23 cellular contexts compared by ENCODE assay signal in the genomic region with DNA sequence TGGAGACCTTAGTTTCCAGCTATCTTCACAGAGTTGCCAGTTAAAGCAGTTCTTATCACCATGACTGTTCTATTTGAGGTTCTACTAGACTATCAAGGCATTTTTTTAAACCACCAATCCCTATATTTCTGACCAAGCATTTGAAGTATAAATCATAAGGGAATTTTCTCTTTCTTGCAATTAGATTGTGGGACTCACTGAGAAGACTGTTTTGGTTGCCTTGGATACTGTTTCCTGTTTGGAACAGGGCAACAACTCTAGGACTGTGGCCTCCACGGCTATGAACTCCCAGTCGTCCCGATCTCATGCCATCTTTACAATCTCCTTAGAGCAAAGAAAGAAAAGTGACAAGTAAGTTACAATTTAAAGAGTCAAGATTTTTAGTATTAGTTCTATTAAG. TPM values are rescaled to one million over a fixed set of nuclear protein-coding genes. Genes with fewer than 3 reads are reported as not detected.
DNase-seq lines count a peak whose midpoint lies in the region; ATAC-seq, FAIRE-seq and TF ChIP-seq lines count a peak whose summit lies in the region.
"Had no signal": no experiment of that assay in that cellular context is flagged by ENCODE, and none has a peak within 500 bp of the region (broad histone marks: within the 10 kb centered on the region; RNA-seq: fewer than 3 reads in every experiment).

No MANE protein-coding gene starts in this region.

- H3K9me3 Mint-ChIP-seq in CD4-positive, alpha-beta T cell = no peaks in the 10 kb centered on the region
- no peaks in the 10 kb centered on the region for H3K9me3 Mint-ChIP-seq in activated T-helper 1 cell treated with anti-CD3 and anti-CD28 coated beads, Interleukin-12 subunit alpha, Interleukin-12 subunit beta, Interleukin-2, Interleukin-4 antibody, amounts not matched to agents 30 ng/mL and 10 ng/mL and 1 ng/mL, durations not matched to agents 14 hours and 24 hours and 36 hours
- H3K9me3 Mint-ChIP-seq in stimulated activated naive CD8-positive, alpha-beta T cell treated with anti-CD3 and anti-CD28 coated beads, Interleukin-15, amount 100 ng/mL, for 72 hours = no peaks in the 10 kb centered on the region

- CTCF ChIA-PET in CD4-positive, alpha-beta T cell (lab: Charles Lee) = no interaction called here

- no peaks in the 10 kb centered on the region for H3K36me3 ChIP-seq in vagina
- no peaks in the 10 kb centered on the region for H3K36me3 ChIP-seq in kidney (ENCODE audit: control insufficient read depth in 1 of 2, insufficient read depth in 2 of 2, low read length in 2 of 2)
- H3K36me3 ChIP-seq: gastroesophageal sphincter, left lung, neutrophil, right atrium auricular region had no signal

- no peak for DNase-seq in CD4-positive, alpha-beta T cell
- no peak for DNase-seq in activated T-helper 1 cell treated with anti-CD3 and anti-CD28 coated beads, Interleukin-12 subunit alpha, Interleukin-12 subunit beta, Interleukin-2, Interleukin-4 antibody, amounts not matched to agents 30 ng/mL and 10 ng/mL and 1 ng/mL, durations not matched to agents 14 hours and 24 hours and 36 hours (ENCODE audit: low spot score)
- peak; percentile 51 for DNase-seq in fibroblast of gingiva (ENCODE audit: low read depth)
- peak; percentile 14 for DNase-seq in myocyte (ENCODE audit: low read depth)
- DNase-seq in vagina (ENCODE audit: extremely low spot score in 2 of 2) = no peak
- DNase-seq in glomerular visceral epithelial cell (ENCODE audit: extremely low spot score) = no peak
- no peak for DNase-seq in kidney
- no peak for DNase-seq in stimulated activated naive CD8-positive, alpha-beta T cell treated with anti-CD3 and anti-CD28 coated beads, Interleukin-15, amount 100 ng/mL, for 72 hours
- DNase-seq: activated CD4-positive, alpha-beta T cell treated with anti-CD3 and anti-CD28 coated beads for 4 hours; activated CD8-positive, alpha-beta memory T cell treated with anti-CD3 and anti-CD28 coated beads, Interleukin-2, amount 50 U/mL, for 48 hours; amygdala; COR-L47; DND-41; left lung; NCI-H1092; NCI-H2081 treated with DMSO at 0.1 percent for 48 hours; NCI-H510A had no signal

- peaks cover 6% of the 10 kb centered on the region for H3K4me1 Mint-ChIP-seq in CD4-positive, alpha-beta T cell (ENCODE audit: low read depth)
- peaks cover 13% of the 10 kb centered on the region for H3K4me1 Mint-ChIP-seq in activated T-helper 1 cell treated with anti-CD3 and anti-CD28 coated beads, Interleukin-12 subunit alpha, Interleukin-12 subunit beta, Interleukin-2, Interleukin-4 antibody, amounts not matched to agents 30 ng/mL and 10 ng/mL and 1 ng/mL, durations not matched to agents 14 hours and 24 hours and 36 hours (ENCODE audit: low read depth)
- H3K4me1 Mint-ChIP-seq in stimulated activated naive CD8-positive, alpha-beta T cell treated with anti-CD3 and anti-CD28 coated beads, Interleukin-15, amount 100 ng/mL, for 72 hours = no peaks in the 10 kb centered on the region

- no peak for ATAC-seq in CD4-positive, alpha-beta T cell (ENCODE audit: poor library complexity)
- no peak for ATAC-seq in stimulated activated naive CD8-positive, alpha-beta T cell treated with anti-CD3 and anti-CD28 coated beads, Interleukin-15, amount 100 ng/mL, for 72 hours
- ATAC-seq: gastroesophageal sphincter, left lung had no signal

- no peak overlapping the region for H3K4me3 Mint-ChIP-seq in CD4-positive, alpha-beta T cell
- no peak overlapping the region for H3K4me3 Mint-ChIP-seq in activated T-helper 1 cell treated with anti-CD3 and anti-CD28 coated beads, Interleukin-12 subunit alpha, Interleukin-12 subunit beta, Interleukin-2, Interleukin-4 antibody, amounts not matched to agents 30 ng/mL and 10 ng/mL and 1 ng/mL, durations not matched to agents 14 hours and 24 hours and 36 hours
- no peak overlapping the region for H3K4me3 Mint-ChIP-seq in stimulated activated naive CD8-positive, alpha-beta T cell treated with anti-CD3 and anti-CD28 coated beads, Interleukin-15, amount 100 ng/mL, for 72 hours

- H3K27ac Mint-ChIP-seq in CD4-positive, alpha-beta T cell = peak overlapping the region; percentile 4
- peak overlapping the region; percentile 44 for H3K27ac Mint-ChIP-seq in activated T-helper 1 cell treated with anti-CD3 and anti-CD28 coated beads, Interleukin-12 subunit alpha, Interleukin-12 subunit beta, Interleukin-2, Interleukin-4 antibody, amounts not matched to agents 30 ng/mL and 10 ng/mL and 1 ng/mL, durations not matched to agents 14 hours and 24 hours and 36 hours
- no peak overlapping the region for H3K27ac Mint-ChIP-seq in stimulated activated naive CD8-positive, alpha-beta T cell treated with anti-CD3 and anti-CD28 coated beads, Interleukin-15, amount 100 ng/mL, for 72 hours

- no peak for TF ChIP-seq POLR2A in vagina (IDR thresholded peaks at IDR 0.05)

- no peaks in the 10 kb centered on the region for H3K36me3 Mint-ChIP-seq in CD4-positive, alpha-beta T cell (ENCODE audit: low read depth)
- H3K36me3 Mint-ChIP-seq in activated T-helper 1 cell treated with anti-CD3 and anti-CD28 coated beads, Interleukin-12 subunit alpha, Interleukin-12 subunit beta, Interleukin-2, Interleukin-4 antibody, amounts not matched to agents 30 ng/mL and 10 ng/mL and 1 ng/mL, durations not matched to agents 14 hours and 24 hours and 36 hours (ENCODE audit: low read depth) = peaks cover 36% of the 10 kb centered on the region

- no peak for FAIRE-seq in kidney (lab: Jason Lieb, UNC)
- FAIRE-seq: colon, TTC549 had no signal

- H3K4me3 ChIP-seq in vagina (no peak overlapping the region), kidney (ENCODE audit: low read length in 2 of 2) (no peak overlapping the region)
- H3K4me3 ChIP-seq: gastroesophageal sphincter, left lung, right atrium auricular region had no signal

- POLR2A ChIA-PET in CD4-positive, alpha-beta T cell (lab: Charles Lee) = no interaction called here

- no peak overlapping the region for H3K9ac ChIP-seq in kidney (ENCODE audit: low read length in 2 of 2)

- intact Hi-C loops in CD4-positive, alpha-beta T cell (cut with DNase I, micrococcal nuclease) = no loop called here
- intact Hi-C loops in activated T-helper 1 cell treated with anti-CD3 and anti-CD28 coated beads, Interleukin-12 subunit alpha, Interleukin-12 subunit beta, Interleukin-2, Interleukin-4 antibody, amounts not matched to agents 30 ng/mL and 10 ng/mL and 1 ng/mL, durations not matched to agents 14 hours and 24 hours and 36 hours (cut with micrococcal nuclease) = no loop called here
- intact Hi-C loops in vagina (cut with DNase I) = no loop called here
- intact Hi-C loops in kidney (cut with DNase I) = no loop called here

- H3K4me1 ChIP-seq in vagina = no peaks in the 10 kb centered on the region
- H3K4me1 ChIP-seq in kidney (ENCODE audit: control insufficient read depth in 1 of 2, insufficient read depth in 1 of 2, low read depth in 1 of 2, low read length in 2 of 2) = no peaks in the 10 kb centered on the region
- H3K4me1 ChIP-seq: gastroesophageal sphincter, left lung, right atrium auricular region had no signal

- H3K9me3 ChIP-seq in CD4-positive, alpha-beta T cell (ENCODE audit: control insufficient read depth, low read length) = no peaks in the 10 kb centered on the region
- H3K9me3 ChIP-seq in vagina (no peaks in the 10 kb centered on the region), kidney (ENCODE audit: control insufficient read depth in 1 of 2, low read length in 2 of 2) (no peaks in the 10 kb centered on the region)
- H3K9me3 ChIP-seq: gastroesophageal sphincter, left lung, neutrophil, right atrium auricular region had no signal

- H3K27me3 ChIP-seq in CD4-positive, alpha-beta T cell (ENCODE audit: control insufficient read depth, insufficient read depth, low read length) = no peaks in the 10 kb centered on the region
- no peaks in the 10 kb centered on the region for H3K27me3 ChIP-seq in vagina
- H3K27me3 ChIP-seq: gastroesophageal sphincter, left lung, neutrophil, right atrium auricular region had no signal

- no peaks in the 10 kb centered on the region for H3K27me3 Mint-ChIP-seq in CD4-positive, alpha-beta T cell
- no peaks in the 10 kb centered on the region for H3K27me3 Mint-ChIP-seq in activated T-helper 1 cell treated with anti-CD3 and anti-CD28 coated beads, Interleukin-12 subunit alpha, Interleukin-12 subunit beta, Interleukin-2, Interleukin-4 antibody, amounts not matched to agents 30 ng/mL and 10 ng/mL and 1 ng/mL, durations not matched to agents 14 hours and 24 hours and 36 hours (ENCODE audit: insufficient read depth)
- H3K27me3 Mint-ChIP-seq in stimulated activated naive CD8-positive, alpha-beta T cell treated with anti-CD3 and anti-CD28 coated beads, Interleukin-15, amount 100 ng/mL, for 72 hours = no peaks in the 10 kb centered on the region

- H3K27ac ChIP-seq in CD4-positive, alpha-beta T cell (ENCODE audit: low read depth, low read length) = no peak overlapping the region
- H3K27ac ChIP-seq in vagina (no peak overlapping the region), kidney (ENCODE audit: low read depth in 2 of 2, low read length in 2 of 2) (no peak overlapping the region)
- H3K27ac ChIP-seq: gastroesophageal sphincter, left lung, neutrophil, right atrium auricular region had no signal

- TF ChIP-seq CTCF in CD4-positive, alpha-beta T cell (IDR thresholded peaks at IDR 0.05) = no peak
- TF ChIP-seq CTCF in vagina (IDR thresholded peaks at IDR 0.05) (no peak), kidney (IDR thresholded peaks at IDR 0.05; ENCODE audit: borderline replicate concordance, extremely low read depth, insufficient read depth) (no peak)

RNA-seq across cellular contexts. Expression of a gene that starts 11.8 kb away (rescaled TPM):
- under 1 TPM; 0.06 to 0.19 TPM for total RNA-seq in CD4-positive, alpha-beta T cell
- total RNA-seq in activated T-helper 1 cell treated with anti-CD3 and anti-CD28 coated beads, Interleukin-12 subunit alpha, Interleukin-12 subunit beta, Interleukin-2, Interleukin-4 antibody, amounts not matched to agents 30 ng/mL and 10 ng/mL and 1 ng/mL, durations not matched to agents 14 hours and 24 hours and 36 hours = 18.7 and 19.4 TPM in 2 replicates
- total RNA-seq in myocyte = 0.27 and 0.36 TPM in 2 replicates
- 0.13 TPM for polyA plus RNA-seq in myocyte (2012)
- total RNA-seq in vagina = 2.2 TPM
- total RNA-seq in kidney = 0.35 TPM
- polyA plus RNA-seq in kidney (ENCODE audit: insufficient read depth, low read depth, low replicate concordance) = 0.13 TPM

RNA-seq across cellular contexts. Expression of a gene that starts 12.0 kb away (rescaled TPM):
- 1 to 10 TPM; 6.1 to 7.8 TPM for total RNA-seq in CD4-positive, alpha-beta T cell
- total RNA-seq in activated T-helper 1 cell treated with anti-CD3 and anti-CD28 coated beads, Interleukin-12 subunit alpha, Interleukin-12 subunit beta, Interleukin-2, Interleukin-4 antibody, amounts not matched to agents 30 ng/mL and 10 ng/mL and 1 ng/mL, durations not matched to agents 14 hours and 24 hours and 36 hours = 28.7 and 31.9 TPM in 2 replicates
- total RNA-seq in myocyte = 57.4 and 65.2 TPM in 2 replicates
- 97.6 TPM for polyA plus RNA-seq in myocyte (2012)
- total RNA-seq in vagina = 33.4 TPM
- total RNA-seq in kidney = 31.3 TPM
- polyA plus RNA-seq in kidney (ENCODE audit: insufficient read depth, low read depth, low replicate concordance) = 74.6 TPM

RNA-seq across cellular contexts. Expression of a gene that starts 19.7 kb away (rescaled TPM):
- not detected for total RNA-seq in CD4-positive, alpha-beta T cell
- not detected in 2 replicates for total RNA-seq in activated T-helper 1 cell treated with anti-CD3 and anti-CD28 coated beads, Interleukin-12 subunit alpha, Interleukin-12 subunit beta, Interleukin-2, Interleukin-4 antibody, amounts not matched to agents 30 ng/mL and 10 ng/mL and 1 ng/mL, durations not matched to agents 14 hours and 24 hours and 36 hours
- total RNA-seq in myocyte = not detected in 2 replicates
- 0.16 TPM for polyA plus RNA-seq in myocyte (2012)
- total RNA-seq in vagina = not detected
- total RNA-seq in kidney = not detected
- polyA plus RNA-seq in kidney (ENCODE audit: insufficient read depth, low read depth, low replicate concordance) = not detected
- total RNA-seq: gastroesophageal sphincter, left lung, right atrium auricular region, temporal lobe had no signal

RNA-seq across cellular contexts. Expression of a gene that starts 33.6 kb away (rescaled TPM):
- total RNA-seq in CD4-positive, alpha-beta T cell = not detected
- total RNA-seq in activated T-helper 1 cell treated with anti-CD3 and anti-CD28 coated beads, Interleukin-12 subunit alpha, Interleukin-12 subunit beta, Interleukin-2, Interleukin-4 antibody, amounts not matched to agents 30 ng/mL and 10 ng/mL and 1 ng/mL, durations not matched to agents 14 hours and 24 hours and 36 hours = not detected in 2 replicates
- total RNA-seq in myocyte (not detected in 2 replicates), vagina (not detected), kidney (not detected)
- not detected for polyA plus RNA-seq in myocyte (2012)
- not detected for polyA plus RNA-seq in kidney (ENCODE audit: insufficient read depth, low read depth, low replicate concordance)
- total RNA-seq: gastroesophageal sphincter, left lung, right atrium auricular region, temporal lobe had no signal

RNA-seq across cellular contexts. Expression of a gene that starts 41.7 kb away (rescaled TPM):
- total RNA-seq in CD4-positive, alpha-beta T cell = under 1 TPM in 1 of 2 experiments, not detected in 1; 0.20 TPM
- total RNA-seq in activated T-helper 1 cell treated with anti-CD3 and anti-CD28 coated beads, Interleukin-12 subunit alpha, Interleukin-12 subunit beta, Interleukin-2, Interleukin-4 antibody, amounts not matched to agents 30 ng/mL and 10 ng/mL and 1 ng/mL, durations not matched to agents 14 hours and 24 hours and 36 hours = 0.27 TPM in 1 of 2 replicates, not detected in the other
- total RNA-seq in myocyte (not detected in 2 replicates), vagina (not detected), kidney (0.31 TPM)
- 0.08 TPM for polyA plus RNA-seq in myocyte (2012)
- not detected for polyA plus RNA-seq in kidney (ENCODE audit: insufficient read depth, low read depth, low replicate concordance)
- total RNA-seq: right atrium auricular region, temporal lobe had no signal

Comparison
In these comparisons a context has a peak if more than half of its experiments do, and no peak if none do; other contexts are left out.
1. DNase-seq: peak in fibroblast of gingiva (single experiment) and myocyte (single experiment); none in CD4-positive, alpha-beta T cell (0 of 10), activated T-helper 1 cell treated with anti-CD3 and anti-CD28 coated beads, Interleukin-12 subunit alpha, Interleukin-12 subunit beta, Interleukin-2, Interleukin-4 antibody, amounts not matched to agents 30 ng/mL and 10 ng/mL and 1 ng/mL, durations not matched to agents 14 hours and 24 hours and 36 hours (single experiment), vagina (0 of 2), glomerular visceral epithelial cell (single experiment), kidney (single experiment) and stimulated activated naive CD8-positive, alpha-beta T cell treated with anti-CD3 and anti-CD28 coated beads, Interleukin-15, amount 100 ng/mL, for 72 hours (0 of 2).
2. H3K27ac Mint-ChIP-seq: peak in CD4-positive, alpha-beta T cell (single experiment) and activated T-helper 1 cell treated with anti-CD3 and anti-CD28 coated beads, Interleukin-12 subunit alpha, Interleukin-12 subunit beta, Interleukin-2, Interleukin-4 antibody, amounts not matched to agents 30 ng/mL and 10 ng/mL and 1 ng/mL, durations not matched to agents 14 hours and 24 hours and 36 hours (single experiment); none in stimulated activated naive CD8-positive, alpha-beta T cell treated with anti-CD3 and anti-CD28 coated beads, Interleukin-15, amount 100 ng/mL, for 72 hours (0 of 2).